8 cellular contexts compared by ENCODE assay signal in genomic region chr7:156122752-156123354, GRCh38.
"Had no signal": no experiment of that assay in that cellular context is flagged by ENCODE, and none has a peak within 500 bp of the region (broad histone marks: within the 10 kb centered on the region; RNA-seq: fewer than 3 reads in every experiment).

No MANE protein-coding gene starts in this region.

- H3K4me3 Mint-ChIP-seq: H9 had no signal

- H3K9me3 Mint-ChIP-seq: H9 had no signal

- H3K9ac ChIP-seq: GM23248 had no signal

- FAIRE-seq: H54, HTR-8/SVneo, K562 had no signal

- H3K27ac ChIP-seq: GM23248 had no signal

- H2AFZ ChIP-seq: GM23248 had no signal

- H3K4me3 ChIP-seq: GM23248, K562 had no signal

- ATAC-seq: K562 had no signal

- DNase-seq: GM23248, GOT3, H9, HCEC 1CT, IMR-90 had no signal
